Comparison of ENCODE assay signal across 21 cellular contexts in genomic region chr16:74281285-74281684, GRCh38.
"Had no signal": no experiment of that assay in that cellular context is flagged by ENCODE, and none has a peak within 500 bp of the region (broad histone marks: within the 10 kb centered on the region; RNA-seq: fewer than 3 reads in every experiment).

No MANE protein-coding gene starts in this region.

- H3K9ac ChIP-seq: SK-N-SH had no signal

- H3K4me2 ChIP-seq: SK-N-SH had no signal

- H3K4me3 ChIP-seq: left ventricle myocardium inferior, prostate gland, skin epidermis, transverse colon had no signal

- H3K9me3 ChIP-seq: left ventricle myocardium inferior, prostate gland, SK-N-SH, transverse colon had no signal

- H3K4me1 ChIP-seq: foreskin keratinocyte, left ventricle myocardium inferior, prostate gland, transverse colon had no signal

- H3K27ac ChIP-seq: foreskin keratinocyte, left ventricle myocardium inferior, prostate gland, transverse colon had no signal

- H3K27me3 ChIP-seq: transverse colon had no signal

- H3K9me3 Mint-ChIP-seq: natural killer cell treated with Interleukin-12 subunit alpha and Interleukin-12 subunit beta and Interleukin-15 and Interleukin-18, amount 100 ng/mL, for 72 hours had no signal

- H3K36me3 ChIP-seq: left ventricle myocardium inferior, prostate gland, transverse colon had no signal

- H3K4me1 Mint-ChIP-seq: activated T-helper 17 cell treated with anti-CD3 and anti-CD28 coated beads, Interleukin-2, amount 50 U/mL, for 72 hours had no signal

- DNase-seq: activated CD4-positive, CD25-positive, alpha-beta regulatory T cell treated with anti-CD3 and anti-CD28 coated beads, Interleukin-2, amount 50 U/mL, for 72 hours; activated naive CD4-positive, alpha-beta T cell treated with anti-CD3 and anti-CD28 coated beads for 36 hours; activated T-cell treated with anti-CD3 and anti-CD28 coated beads for 4 hours; central memory CD4-positive, alpha-beta T cell; cortex of kidney; effector CD4-positive, alpha-beta T cell; glutamatergic neuron; left ventricle myocardium inferior; right cardiac atrium; SK-N-SH; stimulated activated CD4-positive, alpha-beta T cell treated with anti-CD3 and anti-CD28 coated beads, Interleukin-4, amount 100 ng/mL, for 24 hours; stimulated activated naive CD4-positive, alpha-beta T cell; substantia nigra; T-helper 1 cell; T1000; transverse colon had no signal

- H3K9me2 ChIP-seq: SK-N-SH had no signal

- H3K36me3 Mint-ChIP-seq: natural killer cell treated with Interleukin-12 subunit alpha and Interleukin-12 subunit beta and Interleukin-15 and Interleukin-18, amount 100 ng/mL, for 72 hours had no signal

- ATAC-seq: activated T-helper 17 cell treated with anti-CD3 and anti-CD28 coated beads, Interleukin-2, amount 50 U/mL, for 72 hours; foreskin keratinocyte; natural killer cell treated with Interleukin-12 subunit alpha and Interleukin-12 subunit beta and Interleukin-15 and Interleukin-18, amount 100 ng/mL, for 72 hours had no signal

- H3K4me3 Mint-ChIP-seq: activated naive CD4-positive, alpha-beta T cell treated with anti-CD3 and anti-CD28 coated beads for 36 hours; activated T-helper 17 cell treated with anti-CD3 and anti-CD28 coated beads, Interleukin-2, amount 50 U/mL, for 72 hours; natural killer cell treated with Interleukin-12 subunit alpha and Interleukin-12 subunit beta and Interleukin-15 and Interleukin-18, amount 100 ng/mL, for 72 hours had no signal

- H3K27ac Mint-ChIP-seq: activated naive CD4-positive, alpha-beta T cell treated with anti-CD3 and anti-CD28 coated beads for 36 hours; activated T-helper 17 cell treated with anti-CD3 and anti-CD28 coated beads, Interleukin-2, amount 50 U/mL, for 72 hours; natural killer cell treated with Interleukin-12 subunit alpha and Interleukin-12 subunit beta and Interleukin-15 and Interleukin-18, amount 100 ng/mL, for 72 hours had no signal
